In the genomic region with DNA sequence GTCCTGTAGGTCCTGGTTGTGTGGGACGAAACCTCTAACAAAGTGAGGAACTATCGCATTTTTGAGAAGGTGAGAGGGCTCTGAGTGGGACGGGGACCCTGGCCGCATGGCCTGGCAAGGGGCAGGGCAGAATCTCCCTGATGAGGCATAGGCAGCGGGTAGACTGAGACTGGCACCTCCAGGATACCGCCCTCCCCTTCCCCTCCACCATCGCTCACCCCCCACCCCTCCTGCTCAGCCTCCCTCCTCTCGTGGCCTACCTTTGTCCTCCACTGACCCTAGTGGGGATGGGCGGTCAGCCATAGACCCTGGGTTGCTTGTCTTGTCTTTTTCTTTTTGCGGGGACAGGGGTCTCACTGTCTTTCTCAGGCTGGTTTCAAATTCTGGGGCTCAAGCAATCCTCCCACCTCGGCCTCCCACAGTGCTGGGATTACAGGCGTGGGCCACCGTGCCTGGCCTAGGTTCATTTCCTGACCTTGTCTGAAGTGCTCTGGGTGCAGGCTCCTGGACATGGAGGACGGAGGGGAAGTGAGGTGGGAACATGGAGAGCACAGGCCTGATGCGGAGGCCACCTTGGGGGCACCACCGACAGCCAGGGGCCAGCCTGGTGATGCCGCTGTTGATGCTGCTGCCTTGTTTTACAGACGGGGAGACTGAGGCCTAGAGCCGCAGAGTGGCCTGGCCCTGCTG, we compare ENCODE assay signal across 18 cellular contexts. TPM values are rescaled to one million over a fixed set of nuclear protein-coding genes. Genes with fewer than 3 reads are reported as not detected.
DNase-seq lines count a peak whose midpoint lies in the region; ATAC-seq and TF ChIP-seq lines count a peak whose summit lies in the region.
"Had no signal": no experiment of that assay in that cellular context is flagged by ENCODE, and none has a peak within 500 bp of the region (broad histone marks: within the 10 kb centered on the region; RNA-seq: fewer than 3 reads in every experiment).

No MANE protein-coding gene starts in this region.

- no peaks in the 10 kb centered on the region for H3K9me3 ChIP-seq in neutrophil
- H3K9me3 ChIP-seq: A549, pancreas had no signal

- H3K27ac ChIP-seq in neutrophil = peak overlapping the region; percentile 91
- H3K27ac ChIP-seq: A549, cardiac muscle cell, GM23248, pancreas, VCaP had no signal

- H3K27me3 ChIP-seq in neutrophil = no peaks in the 10 kb centered on the region
- H3K27me3 ChIP-seq: cardiac muscle cell, pancreas had no signal

- no peak overlapping the region for H3K4me3 Mint-ChIP-seq in activated T-cell treated with anti-CD3 and anti-CD28 coated beads, Interleukin-2, amount 50 U/mL, for 72 hours

- peaks cover 19 to 21% of the 10 kb centered on the region in 2 experiments for H3K4me1 ChIP-seq in neutrophil (ENCODE audit: control insufficient read depth in 1 of 2, insufficient read depth in 1 of 2, low read depth in 1 of 2, low read length in 1 of 2)
- H3K4me1 ChIP-seq: A549 had no signal

- TF ChIP-seq CTCF in neutrophil (IDR thresholded peaks at IDR 0.05) = no peak

- no peak overlapping the region for H3K4me3 ChIP-seq in neutrophil (ENCODE audit: low read depth in 1 of 2, low read length in 1 of 2)
- H3K4me3 ChIP-seq: A549, cardiac muscle cell, GM23248, lung, pancreas had no signal

- H3K27me3 Mint-ChIP-seq in activated T-cell treated with anti-CD3 and anti-CD28 coated beads, Interleukin-2, amount 50 U/mL, for 72 hours (ENCODE audit: low read depth) = no peaks in the 10 kb centered on the region

- H3K27ac Mint-ChIP-seq in activated T-cell treated with anti-CD3 and anti-CD28 coated beads, Interleukin-2, amount 50 U/mL, for 72 hours = peak overlapping the region; percentile 42

- peak; percentile 51 for DNase-seq in activated CD8-positive, alpha-beta memory T cell treated with anti-CD3 and anti-CD28 coated beads for 24 hours
- no peak for DNase-seq in activated CD8-positive, alpha-beta memory T cell treated with anti-CD3 and anti-CD28 coated beads, Interleukin-2, amount 50 U/mL, for 4 hours
- DNase-seq in activated T-cell treated with anti-CD3 and anti-CD28 coated beads, Interleukin-2, amount 50 U/mL, for 72 hours = no peak
- no peak for DNase-seq in NCI-H82 treated with DMSO at 0.1 percent for 48 hours (lab: John Stamatoyannopoulos, UW; ENCODE audit: unreplicated experiment)
- no peak for DNase-seq in NOMO-1 treated with dmso at 0.1 percent for 144 hours (lab: John Stamatoyannopoulos, UW; ENCODE audit: unreplicated experiment)
- DNase-seq in NCI-H446 (lab: John Stamatoyannopoulos, UW) = no peak
- DNase-seq: GM23248, hippocampal formation, NCI-H1436, NCI-H69, SIG-M5 had no signal

- ATAC-seq in GM21717 (IDR thresholded peaks at IDR 0.05; ENCODE audit: unreplicated experiment) = peak; percentile 8
- no peak for ATAC-seq in activated T-cell treated with anti-CD3 and anti-CD28 coated beads, Interleukin-2, amount 50 U/mL, for 72 hours (replicated peaks in 1 of 2)
- ATAC-seq: A549, pancreas had no signal

- H3K4me1 Mint-ChIP-seq in activated T-cell treated with anti-CD3 and anti-CD28 coated beads, Interleukin-2, amount 50 U/mL, for 72 hours (ENCODE audit: low read depth) = peaks cover 27% of the 10 kb centered on the region

- peaks cover 2 to 5% of the 10 kb centered on the region in 2 donors for H3K36me3 Mint-ChIP-seq in activated T-cell treated with anti-CD3 and anti-CD28 coated beads, Interleukin-2, amount 50 U/mL, for 72 hours (ENCODE audit: insufficient read depth in 2 of 2)

- peaks cover 98% of the 10 kb centered on the region for H3K36me3 ChIP-seq in neutrophil
- H3K36me3 ChIP-seq: cardiac muscle cell had no signal

- no peaks in the 10 kb centered on the region for H3K9me3 Mint-ChIP-seq in activated T-cell treated with anti-CD3 and anti-CD28 coated beads, Interleukin-2, amount 50 U/mL, for 72 hours

RNA-seq across cellular contexts. Expression of gene ADD1, which starts 10.5 kb away (rescaled TPM):
- 100 to 1,000 TPM; 281 to 282 TPM for total RNA-seq in activated T-cell treated with anti-CD3 and anti-CD28 coated beads, Interleukin-2, amount 50 U/mL, for 72 hours

RNA-seq across cellular contexts. Expression of gene SH3BP2, which starts 40.2 kb away (rescaled TPM):
- total RNA-seq in activated T-cell treated with anti-CD3 and anti-CD28 coated beads, Interleukin-2, amount 50 U/mL, for 72 hours = 10 to 100 TPM; 60.7 to 65.6 TPM
